Comparison of ENCODE assay signal across 1 cellular context in the genomic region with DNA sequence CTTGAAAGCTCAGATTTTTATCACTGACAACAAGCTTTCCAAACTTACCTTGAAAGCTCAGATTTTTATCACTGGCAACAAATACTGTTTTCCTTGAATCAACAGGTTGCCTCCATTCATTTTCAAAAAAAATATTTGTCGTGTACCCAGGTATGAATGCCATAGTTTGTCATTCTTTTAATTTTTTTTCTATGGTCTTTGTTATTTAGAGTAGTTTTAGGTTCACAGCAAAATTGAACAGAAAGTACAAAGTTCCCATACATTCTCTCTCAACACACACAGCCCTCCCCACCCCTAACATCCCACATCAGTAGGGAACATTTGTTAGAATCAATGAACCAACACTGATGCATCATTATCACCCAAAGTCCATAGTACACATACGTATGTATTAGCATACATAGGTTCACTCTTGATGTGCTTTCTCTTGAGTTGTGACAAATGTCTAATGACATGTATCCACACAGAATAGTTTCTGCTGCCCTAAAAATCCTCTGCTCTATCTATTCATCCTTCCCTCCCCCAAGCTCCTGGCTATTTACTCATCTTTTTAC.
TF ChIP-seq lines count a peak whose summit lies in the region.

No MANE protein-coding gene starts in this region.

TF ChIP-seq in HepG2, 621 proteins besides CTCF, POLR2A, EP300 and RAD21 (continued from another document and continues in another):
- TF ChIP-seq, protein P1, sequence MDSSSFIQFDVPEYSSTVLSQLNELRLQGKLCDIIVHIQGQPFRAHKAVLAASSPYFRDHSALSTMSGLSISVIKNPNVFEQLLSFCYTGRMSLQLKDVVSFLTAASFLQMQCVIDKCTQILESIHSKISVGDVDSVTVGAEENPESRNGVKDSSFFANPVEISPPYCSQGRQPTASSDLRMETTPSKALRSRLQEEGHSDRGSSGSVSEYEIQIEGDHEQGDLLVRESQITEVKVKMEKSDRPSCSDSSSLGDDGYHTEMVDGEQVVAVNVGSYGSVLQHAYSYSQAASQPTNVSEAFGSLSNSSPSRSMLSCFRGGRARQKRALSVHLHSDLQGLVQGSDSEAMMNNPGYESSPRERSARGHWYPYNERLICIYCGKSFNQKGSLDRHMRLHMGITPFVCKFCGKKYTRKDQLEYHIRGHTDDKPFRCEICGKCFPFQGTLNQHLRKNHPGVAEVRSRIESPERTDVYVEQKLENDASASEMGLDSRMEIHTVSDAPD (CRISPR knock-in tag; IDR thresholded peaks at IDR 0.05), result no peak
- TF ChIP-seq, protein P2, sequence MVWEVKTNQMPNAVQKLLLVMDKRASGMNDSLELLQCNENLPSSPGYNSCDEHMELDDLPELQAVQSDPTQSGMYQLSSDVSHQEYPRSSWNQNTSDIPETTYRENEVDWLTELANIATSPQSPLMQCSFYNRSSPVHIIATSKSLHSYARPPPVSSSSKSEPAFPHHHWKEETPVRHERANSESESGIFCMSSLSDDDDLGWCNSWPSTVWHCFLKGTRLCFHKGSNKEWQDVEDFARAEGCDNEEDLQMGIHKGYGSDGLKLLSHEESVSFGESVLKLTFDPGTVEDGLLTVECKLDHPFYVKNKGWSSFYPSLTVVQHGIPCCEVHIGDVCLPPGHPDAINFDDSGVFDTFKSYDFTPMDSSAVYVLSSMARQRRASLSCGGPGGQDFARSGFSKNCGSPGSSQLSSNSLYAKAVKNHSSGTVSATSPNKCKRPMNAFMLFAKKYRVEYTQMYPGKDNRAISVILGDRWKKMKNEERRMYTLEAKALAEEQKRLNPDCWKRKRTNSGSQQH (CRISPR knock-in tag; IDR thresholded peaks at IDR 0.05; ENCODE audit: low read depth), result peak; percentile 70; the same call in 1 of the 2 replicates
- TF ChIP-seq SOX6 (IDR thresholded peaks at IDR 0.05), result no peak
- TF ChIP-seq SOX6 (CRISPR knock-in tag; IDR thresholded peaks at IDR 0.05), result peak; percentile 95
- TF ChIP-seq ARNTL (CRISPR knock-in tag; IDR thresholded peaks at IDR 0.05), result peak; percentile 17; the same call in 1 of the 2 replicates
- TF ChIP-seq, protein P3, sequence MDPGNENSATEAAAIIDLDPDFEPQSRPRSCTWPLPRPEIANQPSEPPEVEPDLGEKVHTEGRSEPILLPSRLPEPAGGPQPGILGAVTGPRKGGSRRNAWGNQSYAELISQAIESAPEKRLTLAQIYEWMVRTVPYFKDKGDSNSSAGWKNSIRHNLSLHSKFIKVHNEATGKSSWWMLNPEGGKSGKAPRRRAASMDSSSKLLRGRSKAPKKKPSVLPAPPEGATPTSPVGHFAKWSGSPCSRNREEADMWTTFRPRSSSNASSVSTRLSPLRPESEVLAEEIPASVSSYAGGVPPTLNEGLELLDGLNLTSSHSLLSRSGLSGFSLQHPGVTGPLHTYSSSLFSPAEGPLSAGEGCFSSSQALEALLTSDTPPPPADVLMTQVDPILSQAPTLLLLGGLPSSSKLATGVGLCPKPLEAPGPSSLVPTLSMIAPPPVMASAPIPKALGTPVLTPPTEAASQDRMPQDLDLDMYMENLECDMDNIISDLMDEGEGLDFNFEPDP (CRISPR knock-in tag; conservative IDR thresholded peaks at IDR 0.05), result no peak
- peak; percentile 56; the same call in 1 of the 2 replicates for TF ChIP-seq FOSL2 (CRISPR knock-in tag; IDR thresholded peaks at IDR 0.05)
- TF ChIP-seq DPF2 (CRISPR knock-in tag; IDR thresholded peaks at IDR 0.05; ENCODE audit: borderline replicate concordance, low read depth), result peak; percentile 61; the same call in 1 of the 2 replicates
- TF ChIP-seq, protein P4, sequence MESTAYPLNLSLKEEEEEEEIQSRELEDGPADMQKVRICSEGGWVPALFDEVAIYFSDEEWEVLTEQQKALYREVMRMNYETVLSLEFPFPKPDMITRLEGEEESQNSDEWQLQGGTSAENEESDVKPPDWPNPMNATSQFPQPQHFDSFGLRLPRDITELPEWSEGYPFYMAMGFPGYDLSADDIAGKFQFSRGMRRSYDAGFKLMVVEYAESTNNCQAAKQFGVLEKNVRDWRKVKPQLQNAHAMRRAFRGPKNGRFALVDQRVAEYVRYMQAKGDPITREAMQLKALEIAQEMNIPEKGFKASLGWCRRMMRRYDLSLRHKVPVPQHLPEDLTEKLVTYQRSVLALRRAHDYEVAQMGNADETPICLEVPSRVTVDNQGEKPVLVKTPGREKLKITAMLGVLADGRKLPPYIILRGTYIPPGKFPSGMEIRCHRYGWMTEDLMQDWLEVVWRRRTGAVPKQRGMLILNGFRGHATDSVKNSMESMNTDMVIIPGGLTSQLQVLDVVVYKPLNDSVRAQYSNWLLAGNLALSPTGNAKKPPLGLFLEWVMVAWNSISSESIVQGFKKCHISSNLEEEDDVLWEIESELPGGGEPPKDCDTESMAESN (CRISPR knock-in tag; conservative IDR thresholded peaks at IDR 0.05), result no peak
- peak; percentile 98 for TF ChIP-seq NCOR1 (IDR thresholded peaks at IDR 0.05; ENCODE audit: borderline replicate concordance, low read length)
- no peak; the same call in 1 of the 2 replicates for TF ChIP-seq ZNF652 (CRISPR knock-in tag; IDR thresholded peaks at IDR 0.05; ENCODE audit: borderline replicate concordance, low read depth)
- TF ChIP-seq KDM5A (IDR thresholded peaks at IDR 0.05; ENCODE audit: borderline replicate concordance, low read length), result peak; percentile 56; the same call in 1 of the 2 replicates
- TF ChIP-seq, protein P5, sequence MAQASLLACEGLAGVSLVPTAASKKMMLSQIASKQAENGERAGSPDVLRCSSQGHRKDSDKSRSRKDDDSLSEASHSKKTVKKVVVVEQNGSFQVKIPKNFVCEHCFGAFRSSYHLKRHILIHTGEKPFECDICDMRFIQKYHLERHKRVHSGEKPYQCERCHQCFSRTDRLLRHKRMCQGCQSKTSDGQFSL (CRISPR knock-in tag; IDR thresholded peaks at IDR 0.05), result no peak
- TF ChIP-seq SOX13 (IDR thresholded peaks at IDR 0.05), result no peak
- TF ChIP-seq SOX13 (CRISPR knock-in tag; conservative IDR thresholded peaks at IDR 0.05 in 1 of 2, IDR thresholded peaks at IDR 0.05 in 1 of 2), result peak in 1 of 2 experiments; percentile 93; a peak in 2 of 4 replicates
- TF ChIP-seq KAT2B (IDR thresholded peaks at IDR 0.05; ENCODE audit: borderline replicate concordance, low read depth, low read length), result peak; percentile 41; the same call in 1 of the 2 replicates
- TF ChIP-seq ZSCAN29 (CRISPR knock-in tag; conservative IDR thresholded peaks at IDR 0.05), result peak; percentile 81; the same call in 1 of the 2 replicates
- no peak for TF ChIP-seq MTA3 (CRISPR knock-in tag; IDR thresholded peaks at IDR 0.05)
- TF ChIP-seq ZMYM2 (CRISPR knock-in tag; IDR thresholded peaks at IDR 0.05), result 0 out of 2 replicates have a peak, but pooled peaks have one; percentile 38
- peak; percentile 81 for TF ChIP-seq HDAC2 (CRISPR knock-in tag; IDR thresholded peaks at IDR 0.05)
- TF ChIP-seq KLF15 (CRISPR knock-in tag; IDR thresholded peaks at IDR 0.05; ENCODE audit: borderline replicate concordance), result no peak
- peak; percentile 56; the same call in 1 of the 2 replicates for TF ChIP-seq MED1 (CRISPR knock-in tag; IDR thresholded peaks at IDR 0.05)
- no peak for TF ChIP-seq GABPA (IDR thresholded peaks at IDR 0.05; ENCODE audit: low read depth, low read length)
- peak; percentile 33; the same call in 1 of the 2 replicates for TF ChIP-seq GABPA (CRISPR knock-in tag; IDR thresholded peaks at IDR 0.05; ENCODE audit: low read depth)
- TF ChIP-seq, protein P6, sequence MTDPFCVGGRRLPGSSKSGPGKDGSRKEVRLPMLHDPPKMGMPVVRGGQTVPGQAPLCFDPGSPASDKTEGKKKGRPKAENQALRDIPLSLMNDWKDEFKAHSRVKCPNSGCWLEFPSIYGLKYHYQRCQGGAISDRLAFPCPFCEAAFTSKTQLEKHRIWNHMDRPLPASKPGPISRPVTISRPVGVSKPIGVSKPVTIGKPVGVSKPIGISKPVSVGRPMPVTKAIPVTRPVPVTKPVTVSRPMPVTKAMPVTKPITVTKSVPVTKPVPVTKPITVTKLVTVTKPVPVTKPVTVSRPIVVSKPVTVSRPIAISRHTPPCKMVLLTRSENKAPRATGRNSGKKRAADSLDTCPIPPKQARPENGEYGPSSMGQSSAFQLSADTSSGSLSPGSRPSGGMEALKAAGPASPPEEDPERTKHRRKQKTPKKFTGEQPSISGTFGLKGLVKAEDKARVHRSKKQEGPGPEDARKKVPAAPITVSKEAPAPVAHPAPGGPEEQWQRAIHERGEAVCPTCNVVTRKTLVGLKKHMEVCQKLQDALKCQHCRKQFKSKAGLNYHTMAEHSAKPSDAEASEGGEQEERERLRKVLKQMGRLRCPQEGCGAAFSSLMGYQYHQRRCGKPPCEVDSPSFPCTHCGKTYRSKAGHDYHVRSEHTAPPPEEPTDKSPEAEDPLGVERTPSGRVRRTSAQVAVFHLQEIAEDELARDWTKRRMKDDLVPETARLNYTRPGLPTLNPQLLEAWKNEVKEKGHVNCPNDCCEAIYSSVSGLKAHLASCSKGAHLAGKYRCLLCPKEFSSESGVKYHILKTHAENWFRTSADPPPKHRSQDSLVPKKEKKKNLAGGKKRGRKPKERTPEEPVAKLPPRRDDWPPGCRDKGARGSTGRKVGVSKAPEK (CRISPR knock-in tag; IDR thresholded peaks at IDR 0.05; ENCODE audit: borderline replicate concordance), result peak; percentile 44; the same call in 1 of the 2 replicates
- peak; percentile 20; the same call in 1 of the 2 replicates for TF ChIP-seq ZNF12 (CRISPR knock-in tag; IDR thresholded peaks at IDR 0.05)
- TF ChIP-seq ELF3 (CRISPR knock-in tag; IDR thresholded peaks at IDR 0.05), result 0 out of 2 replicates have a peak, but pooled peaks have one; percentile 46
- peak; percentile 38; the same call in 1 of the 2 replicates for TF ChIP-seq NR2C2 (CRISPR knock-in tag; IDR thresholded peaks at IDR 0.05; ENCODE audit: borderline replicate concordance)
- TF ChIP-seq ZSCAN9 (CRISPR knock-in tag; IDR thresholded peaks at IDR 0.05; ENCODE audit: borderline replicate concordance), result peak; percentile 16; the same call in 1 of the 2 replicates
- peak; percentile 74 for TF ChIP-seq RXRB (CRISPR knock-in tag; IDR thresholded peaks at IDR 0.05; ENCODE audit: borderline replicate concordance)
- TF ChIP-seq, protein P7, sequence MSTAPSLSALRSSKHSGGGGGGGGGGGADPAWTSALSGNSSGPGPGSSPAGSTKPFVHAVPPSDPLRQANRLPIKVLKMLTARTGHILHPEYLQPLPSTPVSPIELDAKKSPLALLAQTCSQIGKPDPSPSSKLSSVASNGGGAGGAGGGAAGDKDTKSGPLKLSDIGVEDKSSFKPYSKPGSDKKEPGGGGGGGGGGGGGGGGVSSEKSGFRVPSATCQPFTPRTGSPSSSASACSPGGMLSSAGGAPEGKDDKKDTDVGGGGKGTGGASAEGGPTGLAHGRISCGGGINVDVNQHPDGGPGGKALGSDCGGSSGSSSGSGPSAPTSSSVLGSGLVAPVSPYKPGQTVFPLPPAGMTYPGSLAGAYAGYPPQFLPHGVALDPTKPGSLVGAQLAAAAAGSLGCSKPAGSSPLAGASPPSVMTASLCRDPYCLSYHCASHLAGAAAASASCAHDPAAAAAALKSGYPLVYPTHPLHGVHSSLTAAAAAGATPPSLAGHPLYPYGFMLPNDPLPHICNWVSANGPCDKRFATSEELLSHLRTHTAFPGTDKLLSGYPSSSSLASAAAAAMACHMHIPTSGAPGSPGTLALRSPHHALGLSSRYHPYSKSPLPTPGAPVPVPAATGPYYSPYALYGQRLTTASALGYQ (CRISPR knock-in tag; IDR thresholded peaks at IDR 0.05), result 0 out of 2 replicates have a peak, but pooled peaks have one; percentile 22
- peak; percentile 63; the same call in 1 of the 2 replicates for TF ChIP-seq REPIN1 (CRISPR knock-in tag; IDR thresholded peaks at IDR 0.05; ENCODE audit: borderline replicate concordance, low read depth)
- TF ChIP-seq HNF4A (CRISPR knock-in tag; IDR thresholded peaks at IDR 0.05), result peak; percentile 96
- TF ChIP-seq, protein P8, sequence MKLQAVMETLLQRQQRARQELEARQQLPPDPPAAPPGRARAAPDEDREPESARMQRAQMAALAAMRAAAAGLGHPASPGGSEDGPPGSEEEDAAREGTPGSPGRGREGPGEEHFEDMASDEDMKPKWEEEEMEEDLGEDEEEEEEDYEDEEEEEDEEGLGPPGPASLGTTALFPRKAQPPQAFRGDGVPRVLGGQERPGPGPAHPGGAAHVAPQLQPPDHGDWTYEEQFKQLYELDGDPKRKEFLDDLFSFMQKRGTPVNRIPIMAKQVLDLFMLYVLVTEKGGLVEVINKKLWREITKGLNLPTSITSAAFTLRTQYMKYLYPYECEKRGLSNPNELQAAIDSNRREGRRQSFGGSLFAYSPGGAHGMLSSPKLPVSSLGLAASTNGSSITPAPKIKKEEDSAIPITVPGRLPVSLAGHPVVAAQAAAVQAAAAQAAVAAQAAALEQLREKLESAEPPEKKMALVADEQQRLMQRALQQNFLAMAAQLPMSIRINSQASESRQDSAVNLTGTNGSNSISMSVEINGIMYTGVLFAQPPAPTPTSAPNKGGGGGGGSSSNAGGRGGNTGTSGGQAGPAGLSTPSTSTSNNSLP (IDR thresholded peaks at IDR 0.05; ENCODE audit: low read depth, low read length), result peak; percentile 98
- TF ChIP-seq, protein P9, sequence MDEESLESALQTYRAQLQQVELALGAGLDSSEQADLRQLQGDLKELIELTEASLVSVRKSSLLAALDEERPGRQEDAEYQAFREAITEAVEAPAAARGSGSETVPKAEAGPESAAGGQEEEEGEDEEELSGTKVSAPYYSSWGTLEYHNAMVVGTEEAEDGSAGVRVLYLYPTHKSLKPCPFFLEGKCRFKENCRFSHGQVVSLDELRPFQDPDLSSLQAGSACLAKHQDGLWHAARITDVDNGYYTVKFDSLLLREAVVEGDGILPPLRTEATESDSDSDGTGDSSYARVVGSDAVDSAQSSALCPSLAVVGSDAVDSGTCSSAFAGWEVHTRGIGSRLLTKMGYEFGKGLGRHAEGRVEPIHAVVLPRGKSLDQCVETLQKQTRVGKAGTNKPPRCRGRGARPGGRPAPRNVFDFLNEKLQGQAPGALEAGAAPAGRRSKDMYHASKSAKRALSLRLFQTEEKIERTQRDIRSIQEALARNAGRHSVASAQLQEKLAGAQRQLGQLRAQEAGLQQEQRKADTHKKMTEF (CRISPR knock-in tag; IDR thresholded peaks at IDR 0.05), result peak; percentile 36; the same call in 1 of the 2 replicates
- peak; percentile 59; the same call in 1 of the 2 replicates for TF ChIP-seq HHEX (CRISPR knock-in tag; IDR thresholded peaks at IDR 0.05)
- TF ChIP-seq, protein P10, sequence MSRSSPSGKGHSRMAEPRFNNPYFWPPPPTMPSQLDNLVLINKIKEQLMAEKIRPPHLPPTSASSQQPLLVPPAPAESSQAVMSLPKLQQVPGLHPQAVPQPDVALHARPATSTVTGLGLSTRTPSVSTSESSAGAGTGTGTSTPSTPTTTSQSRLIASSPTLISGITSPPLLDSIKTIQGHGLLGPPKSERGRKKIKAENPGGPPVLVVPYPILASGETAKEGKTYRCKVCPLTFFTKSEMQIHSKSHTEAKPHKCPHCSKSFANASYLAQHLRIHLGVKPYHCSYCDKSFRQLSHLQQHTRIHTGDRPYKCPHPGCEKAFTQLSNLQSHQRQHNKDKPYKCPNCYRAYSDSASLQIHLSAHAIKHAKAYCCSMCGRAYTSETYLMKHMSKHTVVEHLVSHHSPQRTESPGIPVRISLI (CRISPR knock-in tag; IDR thresholded peaks at IDR 0.05; ENCODE audit: borderline replicate concordance), result peak; percentile 65; the same call in 1 of the 2 replicates
- 0 out of 2 replicates have a peak, but pooled peaks have one; percentile 59 for TF ChIP-seq ESRRA (CRISPR knock-in tag; IDR thresholded peaks at IDR 0.05; ENCODE audit: low read depth)
- 0 out of 2 replicates have a peak, but pooled peaks have one; percentile 66 for TF ChIP-seq MBD4 (IDR thresholded peaks at IDR 0.05; ENCODE audit: borderline replicate concordance, low read length)
- peak; percentile 42; the same call in 1 of the 2 replicates for TF ChIP-seq SP5 (CRISPR knock-in tag; IDR thresholded peaks at IDR 0.05; ENCODE audit: borderline replicate concordance, low read depth)
- peak; percentile 53 for TF ChIP-seq NCOA2 (CRISPR knock-in tag; IDR thresholded peaks at IDR 0.05)
- TF ChIP-seq NONO (IDR thresholded peaks at IDR 0.05), result no peak
- TF ChIP-seq NONO (CRISPR knock-in tag; conservative IDR thresholded peaks at IDR 0.05), result peak; percentile 58; the same call in 1 of the 2 replicates
- TF ChIP-seq ZNF430 (CRISPR knock-in tag; IDR thresholded peaks at IDR 0.05), result peak; percentile 22; the same call in 1 of the 2 replicates
- 0 out of 2 replicates have a peak, but pooled peaks have one; percentile 59 for TF ChIP-seq NAIF1 (CRISPR knock-in tag; IDR thresholded peaks at IDR 0.05; ENCODE audit: borderline replicate concordance)
